In genomic region chr16:85046957-85047866, GRCh38 we compare ENCODE assay signal across 12 cellular contexts. TPM values are rescaled to one million over a fixed set of nuclear protein-coding genes. Genes with fewer than 3 reads are reported as not detected.
A peak's percentile ranks its signal among the peaks of the same experiment; 100 is the strongest.
DNase-seq lines count a peak whose midpoint lies in the region; ATAC-seq lines count a peak whose summit lies in the region.
"Had no signal": no experiment of that assay in that cellular context is flagged by ENCODE, and none has a peak within 500 bp of the region (broad histone marks: within the 10 kb centered on the region; RNA-seq: fewer than 3 reads in every experiment).

No MANE protein-coding gene starts in this region.

- H3K4me1 Mint-ChIP-seq in T-cell, result peaks cover 30 to 36% (median 33%) of the 10 kb centered on the region in 3 donors
- peaks cover 25 to 66% (median 41%) of the 10 kb centered on the region in 4 donors for H3K4me1 Mint-ChIP-seq in naive thymus-derived CD8-positive, alpha-beta T cell
- H3K4me1 Mint-ChIP-seq: stimulated activated effector memory CD8-positive, alpha-beta T cell treated with anti-CD3 and anti-CD28 coated beads, Interleukin-12 subunit alpha, Interleukin-12 subunit beta, amount 100 ng/mL, for 72 hours had no signal

- peaks cover 16% of the 10 kb centered on the region for H3K36me3 Mint-ChIP-seq in T-cell
- H3K36me3 Mint-ChIP-seq in naive thymus-derived CD8-positive, alpha-beta T cell, result peaks cover 0 to 9% (median 2%) of the 10 kb centered on the region in 3 donors
- H3K36me3 Mint-ChIP-seq: stimulated activated effector memory CD8-positive, alpha-beta T cell treated with anti-CD3 and anti-CD28 coated beads, Interleukin-12 subunit alpha, Interleukin-12 subunit beta, amount 100 ng/mL, for 72 hours had no signal

- DNase-seq in DMS53 (lab: John Stamatoyannopoulos, UW) (peak; percentile 40), T-cell (peak in 6 of 34 experiments; percentile 12 to 52 (median 23)), Right ventricle myocardium superior (peak; percentile 34), SKM-1 (lab: John Stamatoyannopoulos, UW; ENCODE audit: unreplicated experiment) (no peak), NCI-H774 (lab: John Stamatoyannopoulos, UW) (no peak), COR-L47 (lab: John Stamatoyannopoulos, UW) (no peak), LoVo (ENCODE audit: low spot score) (no peak)
- DNase-seq in naive thymus-derived CD8-positive, alpha-beta T cell, result peak in 3 of 10 donors; percentile 12 to 30 (median 21)
- DNase-seq: activated CD8-positive, alpha-beta memory T cell treated with anti-CD3 and anti-CD28 coated beads, Interleukin-2, amount 50 U/mL, for 4 hours; NCI-H2081 had no signal

- CTCF ChIA-PET in T-cell (lab: Charles Lee), result interaction anchor here in 1 of 2 donors (0.6 kb wide), 1 partner anchor 128 kb away, joined by 3 read pairs; no protein-coding TSS in a partner anchor

- POLR2A ChIA-PET in T-cell (lab: Charles Lee), result interaction anchor here in 1 of 2 donors (0.5 kb wide), 1 partner anchor 50 kb away, joined by 8 read pairs; no protein-coding TSS in a partner anchor
- POLR2A ChIA-PET in naive thymus-derived CD8-positive, alpha-beta T cell (lab: Charles Lee), result interaction anchor here (0.6 to 4.7 kb wide), 4 partner anchors 9 to 36 kb away, joined by 3 to 26 read pairs (median 10); partner anchors contain the start of genes KIAA0513 and ZDHHC7

- no peaks in the 10 kb centered on the region for H3K9me3 Mint-ChIP-seq in T-cell
- H3K9me3 Mint-ChIP-seq in naive thymus-derived CD8-positive, alpha-beta T cell, result no peaks in the 10 kb centered on the region
- H3K9me3 Mint-ChIP-seq: central memory CD8-positive, alpha-beta T cell; stimulated activated effector memory CD8-positive, alpha-beta T cell treated with anti-CD3 and anti-CD28 coated beads, Interleukin-12 subunit alpha, Interleukin-12 subunit beta, amount 100 ng/mL, for 72 hours had no signal

- H3K4me3 Mint-ChIP-seq in T-cell, result peak overlapping the region; percentile 6 to 76 (median 41)
- H3K4me3 Mint-ChIP-seq in naive thymus-derived CD8-positive, alpha-beta T cell, result peak overlapping the region; percentile 58 to 83 (median 72)
- H3K4me3 Mint-ChIP-seq: central memory CD8-positive, alpha-beta T cell; stimulated activated effector memory CD8-positive, alpha-beta T cell treated with anti-CD3 and anti-CD28 coated beads, Interleukin-12 subunit alpha, Interleukin-12 subunit beta, amount 100 ng/mL, for 72 hours had no signal

- no peaks in the 10 kb centered on the region for H3K27me3 Mint-ChIP-seq in T-cell
- H3K27me3 Mint-ChIP-seq in naive thymus-derived CD8-positive, alpha-beta T cell, result peaks cover 0 to 1% (median 0%) of the 10 kb centered on the region in 5 donors
- H3K27me3 Mint-ChIP-seq: central memory CD8-positive, alpha-beta T cell had no signal

- H3K27ac Mint-ChIP-seq in T-cell, result peak overlapping the region; percentile 86
- H3K27ac Mint-ChIP-seq in naive thymus-derived CD8-positive, alpha-beta T cell, result peak overlapping the region; percentile 83 to 93 (median 89)
- H3K27ac Mint-ChIP-seq: stimulated activated effector memory CD8-positive, alpha-beta T cell treated with anti-CD3 and anti-CD28 coated beads, Interleukin-12 subunit alpha, Interleukin-12 subunit beta, amount 100 ng/mL, for 72 hours had no signal

- intact Hi-C loops in Right ventricle myocardium superior (cut with DNase I), result no loop called here

- ATAC-seq in T-cell (replicated peaks in 1 of 4) (peak; percentile 77 to 89 (median 84)), Right ventricle myocardium superior (ENCODE audit: poor library complexity) (peak; percentile 61)
- ATAC-seq in naive thymus-derived CD8-positive, alpha-beta T cell, result peak; percentile 84 to 96
- ATAC-seq: stimulated activated effector memory CD8-positive, alpha-beta T cell treated with anti-CD3 and anti-CD28 coated beads, Interleukin-12 subunit alpha, Interleukin-12 subunit beta, amount 100 ng/mL, for 72 hours had no signal

RNA-seq across cellular contexts. Expression of gene KIAA0513, which starts 19.6 kb away (rescaled TPM):
- total RNA-seq in T-cell (10 to 100 TPM in 4 of 5 donors, 1 to 10 TPM in 1; 9.2 to 19.7 (median 17.2) TPM), Right ventricle myocardium superior (10.4 TPM)
- total RNA-seq in naive thymus-derived CD8-positive, alpha-beta T cell, result 10 to 100 TPM; 13.0 to 15.1 TPM
- 10 to 100 TPM in 1 of 3 donors, 1 to 10 TPM in 2; 4.5 to 12.1 (median 7.8) TPM for polyA plus RNA-seq in naive thymus-derived CD8-positive, alpha-beta T cell

RNA-seq across cellular contexts. Expression of gene ZDHHC7, which starts 35.9 kb away (rescaled TPM):
- 10 to 100 TPM; 33.5 to 43.9 (median 38.7) TPM for total RNA-seq in T-cell
- 35.1 TPM for total RNA-seq in Right ventricle myocardium superior
- 10 to 100 TPM; 29.0 to 32.5 TPM for total RNA-seq in naive thymus-derived CD8-positive, alpha-beta T cell
- polyA plus RNA-seq in naive thymus-derived CD8-positive, alpha-beta T cell, result 10 to 100 TPM; 28.8 to 45.3 (median 37.7) TPM

Comparison
In these comparisons a context has a peak if more than half of its experiments do, and no peak if none do; other contexts are left out.
1. DNase-seq: peak in DMS53 (single experiment) and Right ventricle myocardium superior (single experiment); none in SKM-1 (single experiment), NCI-H774 (single experiment), COR-L47 (single experiment) and LoVo (single experiment).
2. Peak in every context shown above with its lines, with median percentiles within 50 percentile points of each other: ATAC-seq.